Comparison of ENCODE assay signal across 25 cellular contexts in the genomic region with DNA sequence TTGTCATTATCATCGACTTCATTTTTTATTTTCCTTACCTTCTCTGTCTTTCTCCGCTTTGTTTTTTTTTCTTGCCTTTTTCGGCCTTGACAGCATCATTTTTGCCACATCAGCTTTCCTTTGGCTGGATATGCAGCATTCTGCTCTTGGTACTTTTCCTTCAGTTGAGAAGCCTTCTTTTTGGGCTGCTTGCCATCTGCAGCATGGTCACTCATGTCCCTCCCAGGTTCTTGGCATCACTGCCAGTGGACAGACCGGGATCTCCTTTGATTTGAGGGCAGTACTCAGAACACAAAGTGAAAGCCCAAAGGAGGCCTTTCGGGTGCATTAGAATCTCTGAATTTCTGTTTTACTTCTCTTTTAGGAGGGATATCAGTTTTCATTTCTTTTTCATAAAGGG. TPM values are rescaled to one million over a fixed set of nuclear protein-coding genes. Genes with fewer than 3 reads are reported as not detected.
DNase-seq lines count a peak whose midpoint lies in the region; ATAC-seq, FAIRE-seq and TF ChIP-seq lines count a peak whose summit lies in the region.
"Had no signal": no experiment of that assay in that cellular context is flagged by ENCODE, and none has a peak within 500 bp of the region (broad histone marks: within the 10 kb centered on the region; RNA-seq: fewer than 3 reads in every experiment).

No MANE protein-coding gene starts in this region.

- H3K4me3 ChIP-seq in A549 (no peak overlapping the region), ovary (no peak overlapping the region)
- H3K4me3 ChIP-seq: vagina had no signal

- no peak overlapping the region for H2BK15ac ChIP-seq in H9 (ENCODE audit: low read depth, low read length)

- peaks cover 5% of the 10 kb centered on the region for H3K23me2 ChIP-seq in H9 (ENCODE audit: insufficient read length, low read depth, low read length, poor library complexity, severe bottlenecking)

- no peak overlapping the region for H3T11ph ChIP-seq in H9 (ENCODE audit: low read length)

- TF ChIP-seq CTCF in A549 (IDR thresholded peaks at IDR 0.05) (no peak), brain (conservative IDR thresholded peaks at IDR 0.05) (no peak), ovary (IDR thresholded peaks at IDR 0.05) (no peak), H9 (conservative IDR thresholded peaks at IDR 0.05) (no peak)

- no peak overlapping the region for H3K14ac ChIP-seq in H9 (ENCODE audit: insufficient read depth, low read length)

- 56% methylated on average over 5 of the region's 5 CpGs for WGBS in A549 (ENCODE audit: missing lambda C conversion rate)
- WGBS in ovary, 3 donors: 43 to 48% (median 45%) methylated on average over 5 of the region's 5 CpGs
- no CpG with 5 or more reads among the region's 5 CpGs for WGBS in H9 (ENCODE audit: extremely low coverage, insufficient read length, low lambda C conversion rate)

- no peak overlapping the region for H3K27ac ChIP-seq in A549
- H3K27ac ChIP-seq in ovary: peak overlapping the region in 1 of 2 donors; percentile 7
- H3K27ac ChIP-seq in H9 (ENCODE audit: insufficient read length, low read depth, low read length): no peak overlapping the region
- H3K27ac ChIP-seq: brain microvascular endothelial cell, KMS-11, vagina had no signal

- no peak overlapping the region for H2BK120ac ChIP-seq in H9 (ENCODE audit: low read depth, low read length, poor library complexity, severe bottlenecking)

- H2AFZ ChIP-seq in H9 (ENCODE audit: low read length): no peak overlapping the region

- H3K18ac ChIP-seq in H9 (ENCODE audit: insufficient read length, low read depth, low read length): no peak overlapping the region

- H3K9me3 Mint-ChIP-seq in brain: no peaks in the 10 kb centered on the region
- H3K9me3 Mint-ChIP-seq in H9: no peaks in the 10 kb centered on the region; a peak in 1 of 5 replicates
- H3K9me3 Mint-ChIP-seq: activated naive CD8-positive, alpha-beta T cell treated with anti-CD3 and anti-CD28 coated beads for 36 hours; CD8-positive, alpha-beta T cell; immature natural killer cell had no signal

- H3K9me3 ChIP-seq in A549 (no peaks in the 10 kb centered on the region), ovary (no peaks in the 10 kb centered on the region), H9 (ENCODE audit: control insufficient read depth, low read depth, low read length) (no peaks in the 10 kb centered on the region)
- H3K9me3 ChIP-seq: vagina had no signal

- H2BK5ac ChIP-seq in H9 (ENCODE audit: insufficient read length, low read length): no peak overlapping the region

- no peak overlapping the region for H3K4me2 ChIP-seq in A549
- no peak overlapping the region for H3K4me2 ChIP-seq in H9 (ENCODE audit: insufficient read depth, insufficient read length, low read length)
- H3K4me2 ChIP-seq: KMS-11 had no signal

- no peaks in the 10 kb centered on the region for H3K36me3 ChIP-seq in ovary
- H3K36me3 ChIP-seq: brain microvascular endothelial cell, vagina had no signal

- POLR2A ChIA-PET in A549 (lab: Yijun Ruan, JAX): no interaction called here

- no peak overlapping the region for H4K5ac ChIP-seq in H9 (ENCODE audit: insufficient read length, low read depth, low read length)

- no peak for TF ChIP-seq RAD21 in A549 (conservative IDR thresholded peaks at IDR 0.05 in 1 of 2, IDR thresholded peaks at IDR 0.05 in 1 of 2)

- no peak for FAIRE-seq in A549 (lab: Jason Lieb, UNC)
- peak; percentile 41 for FAIRE-seq in GM12891 (lab: Jason Lieb, UNC)
- FAIRE-seq: endothelial cell of umbilical vein, H1 had no signal

- TF ChIP-seq POLR2A in A549 (IDR thresholded peaks at IDR 0.05; ENCODE audit: low read length) (no peak), GM12891 (IDR thresholded peaks at IDR 0.05; ENCODE audit: low read depth, low read length) (no peak), ovary (IDR thresholded peaks at IDR 0.05) (no peak)

- no peak overlapping the region for H3K23ac ChIP-seq in H9 (ENCODE audit: insufficient read length, low read depth, low read length)

- H4K20me1 ChIP-seq in H9 (ENCODE audit: control insufficient read depth, insufficient read depth, insufficient read length): no peaks in the 10 kb centered on the region

- no peak overlapping the region for H2BK12ac ChIP-seq in H9 (ENCODE audit: insufficient read length, low read depth, low read length)

- peaks cover 8% of the 10 kb centered on the region; the same call in 1 of the 2 replicates for H3K79me2 ChIP-seq in H9 (ENCODE audit: insufficient read depth, low read length)

- H3K27me3 Mint-ChIP-seq in brain (peaks cover 17% of the 10 kb centered on the region), H9 (ENCODE audit: low read depth) (no peaks in the 10 kb centered on the region; the same call in none of the 2 replicates)
- H3K27me3 Mint-ChIP-seq: activated naive CD8-positive, alpha-beta T cell treated with anti-CD3 and anti-CD28 coated beads for 36 hours had no signal

- H2AK5ac ChIP-seq in H9 (ENCODE audit: insufficient read length, low read length): no peak overlapping the region

- H3K9ac ChIP-seq in H9 (ENCODE audit: extremely low read depth, insufficient read length, low read length): no peak overlapping the region
- H3K9ac ChIP-seq: KMS-11 had no signal

- no peak overlapping the region for H3K56ac ChIP-seq in H9 (ENCODE audit: insufficient read length, low read depth, low read length)

- CTCF ChIA-PET in A549 (lab: Yijun Ruan, JAX): interaction anchor here (5.6 kb wide), 1 partner anchor 12 kb away, joined by 38 read pairs; no protein-coding TSS in a partner anchor

- H3K27me3 ChIP-seq in ovary (no peaks in the 10 kb centered on the region), H9 (ENCODE audit: insufficient read depth, low read length) (no peaks in the 10 kb centered on the region)
- H3K27me3 ChIP-seq: brain microvascular endothelial cell, vagina had no signal

- H2BK20ac ChIP-seq in H9 (ENCODE audit: low read depth, low read length, poor library complexity, severe bottlenecking): no peak overlapping the region

- H3K4me1 ChIP-seq in A549 (peaks cover 3% of the 10 kb centered on the region; the same call in 2 of the 3 replicates), ovary (ENCODE audit: insufficient read depth) (peaks cover 2% of the 10 kb centered on the region), H9 (ENCODE audit: insufficient read depth, low read length) (no peaks in the 10 kb centered on the region)

- H3K4me3 Mint-ChIP-seq in brain (peak overlapping the region in 1 of 5 experiments; percentile 65), H9 (no peak overlapping the region)
- H3K4me3 Mint-ChIP-seq: activated naive CD8-positive, alpha-beta T cell treated with anti-CD3 and anti-CD28 coated beads for 36 hours; activated T-cell treated with anti-CD3 and anti-CD28 coated beads, Interleukin-2, amount 50 U/mL, for 72 hours; CD8-positive, alpha-beta T cell; immature natural killer cell had no signal

- H4K91ac ChIP-seq in H9 (ENCODE audit: insufficient read length, low read depth, low read length): no peak overlapping the region

- DNase-seq in A549 (ENCODE audit: low read depth in 1 of 2, low spot score in 1 of 2): no peak
- DNase-seq in GM12891 (ENCODE audit: insufficient read length, low spot score): no peak
- peak in 3 of 5 donors; percentile 32 to 41 (median 33) for DNase-seq in ovary
- no peak for DNase-seq in H9
- DNase-seq in GDM1 (lab: John Stamatoyannopoulos, UW): no peak
- DNase-seq in NCI-H774 (lab: John Stamatoyannopoulos, UW): no peak
- DNase-seq: activated CD4-positive, CD25-positive, alpha-beta regulatory T cell treated with anti-CD3 and anti-CD28 coated beads, Interleukin-2, amount 50 U/mL, for 72 hours; activated naive CD8-positive, alpha-beta T cell treated with anti-CD3 and anti-CD28 coated beads for 36 hours; activated T-cell treated with anti-CD3 and anti-CD28 coated beads, Interleukin-2, amount 50 U/mL, for 72 hours; brain microvascular endothelial cell; foreskin fibroblast; immature natural killer cell; left ventricle myocardium superior; NCI-H1048; NCI-H1930; NK-92 treated with Interleukin-12 subunit alpha and Interleukin-12 subunit beta, amount 100 ng/mL, for 24 hours; stimulated activated CD4-positive, alpha-beta T cell treated with anti-CD3 and anti-CD28 coated beads, Interleukin-12 subunit alpha, Interleukin-12 subunit beta, amount 100 ng/mL, for 4 hours; stimulated activated CD8-positive, alpha-beta memory T cell treated with anti-CD3 and anti-CD28 coated beads, Interleukin-4, amount 100 ng/mL, for 48 hours had no signal

- ATAC-seq in A549 (no peak), HG03565 (IDR thresholded peaks at IDR 0.05; ENCODE audit: unreplicated experiment) (no peak)
- ATAC-seq: activated T-cell treated with anti-CD3 and anti-CD28 coated beads, Interleukin-2, amount 50 U/mL, for 72 hours; CD8-positive, alpha-beta T cell; left ventricle myocardium superior had no signal

- H3K36me3 Mint-ChIP-seq in brain (no peaks in the 10 kb centered on the region), H9 (ENCODE audit: insufficient read depth in 1 of 3, low read depth in 3 of 3) (peaks cover 0 to 2% (median 0%) of the 10 kb centered on the region in 3 experiments; a peak in 1 of 7 replicates)
- H3K36me3 Mint-ChIP-seq: immature natural killer cell had no signal

- H3K27ac Mint-ChIP-seq in brain (peak overlapping the region in 3 of 5 experiments; percentile 29 to 37 (median 34)), H9 (no peak overlapping the region; a peak in 1 of 7 replicates)
- H3K27ac Mint-ChIP-seq: activated naive CD8-positive, alpha-beta T cell treated with anti-CD3 and anti-CD28 coated beads for 36 hours; activated T-cell treated with anti-CD3 and anti-CD28 coated beads, Interleukin-2, amount 50 U/mL, for 72 hours; CD8-positive, alpha-beta T cell had no signal

- intact Hi-C loops in ovary (cut with DNase I): no loop called here

- H3K4ac ChIP-seq in H9 (ENCODE audit: low read depth, low read length): no peak overlapping the region

- TF ChIP-seq EP300 in A549 (IDR thresholded peaks at IDR 0.05) (no peak), ovary (IDR thresholded peaks at IDR 0.05) (no peak)

- H4K8ac ChIP-seq in H9 (replicated peaks; ENCODE audit: insufficient read length, low read depth, low read length): no peak overlapping the region

- H3K79me1 ChIP-seq in H9 (ENCODE audit: insufficient read depth, low read depth, low read length, poor library complexity, severe bottlenecking): no peaks in the 10 kb centered on the region

- H3K4me1 Mint-ChIP-seq in brain (peaks cover 2% of the 10 kb centered on the region), H9 (peaks cover 2 to 8% of the 10 kb centered on the region in 2 experiments; a peak in 3 of 4 replicates)

TF ChIP-seq in GM12891, 5 proteins besides CTCF, POLR2A, EP300 and RAD21 (continues in another document):
- TF ChIP-seq POU2F2 (IDR thresholded peaks at IDR 0.05; ENCODE audit: low read depth, low read length) (no peak), TAF1 (IDR thresholded peaks at IDR 0.05; ENCODE audit: low read depth, low read length) (no peak)

RNA-seq across cellular contexts. Expression of a gene that starts 3.7 kb away (rescaled TPM):
- 134 and 144 TPM in 2 replicates for polyA plus RNA-seq in A549 (2011; rRNA removed)
- 211 and 219 TPM in 2 replicates for polyA plus RNA-seq in A549 (2012; cell fraction: cytosol; rRNA removed)
- polyA plus RNA-seq in A549 (2012; cell fraction: nucleus; rRNA removed): 267 and 286 TPM in 2 replicates
- polyA plus RNA-seq in A549 (2017; fragmentation: RNase III; extraction: RNeasy Plus Mini Kit Qiagen cat#74134 plus additional on column Dnase treatment): 117 to 125 TPM (median 118 TPM) in 3 replicates
- 111 and 131 TPM in 2 replicates for polyA minus RNA-seq in A549 (2011; rRNA and poly(A)+ RNA removed)
- 145 TPM for polyA plus RNA-seq in GM12891 (2012; ENCODE audit: low read depth, missing spikeins)
- 234 TPM for polyA plus RNA-seq in brain (ENCODE audit: insufficient read depth, low read depth, low replicate concordance)
- 10 to 100 TPM; 35.9 to 71.4 (median 63.1) TPM for total RNA-seq in ovary
- 10 to 100 TPM; 24.7 to 74.6 TPM for polyA plus RNA-seq in ovary
- total RNA-seq in H9 (2021): 331 and 337 TPM in 2 replicates

Comparison
In these comparisons a context has a peak if more than half of its experiments do, and no peak if none do; other contexts are left out.
1. DNase-seq: peak in ovary (3 of 5); none in A549 (0 of 2), GM12891 (single experiment), H9 (single experiment), GDM1 (single experiment) and NCI-H774 (single experiment).
2. H3K27ac Mint-ChIP-seq: peak in brain (3 of 5); none in H9 (0 of 3).